1 cellular context compared by ENCODE assay signal in the genomic region with DNA sequence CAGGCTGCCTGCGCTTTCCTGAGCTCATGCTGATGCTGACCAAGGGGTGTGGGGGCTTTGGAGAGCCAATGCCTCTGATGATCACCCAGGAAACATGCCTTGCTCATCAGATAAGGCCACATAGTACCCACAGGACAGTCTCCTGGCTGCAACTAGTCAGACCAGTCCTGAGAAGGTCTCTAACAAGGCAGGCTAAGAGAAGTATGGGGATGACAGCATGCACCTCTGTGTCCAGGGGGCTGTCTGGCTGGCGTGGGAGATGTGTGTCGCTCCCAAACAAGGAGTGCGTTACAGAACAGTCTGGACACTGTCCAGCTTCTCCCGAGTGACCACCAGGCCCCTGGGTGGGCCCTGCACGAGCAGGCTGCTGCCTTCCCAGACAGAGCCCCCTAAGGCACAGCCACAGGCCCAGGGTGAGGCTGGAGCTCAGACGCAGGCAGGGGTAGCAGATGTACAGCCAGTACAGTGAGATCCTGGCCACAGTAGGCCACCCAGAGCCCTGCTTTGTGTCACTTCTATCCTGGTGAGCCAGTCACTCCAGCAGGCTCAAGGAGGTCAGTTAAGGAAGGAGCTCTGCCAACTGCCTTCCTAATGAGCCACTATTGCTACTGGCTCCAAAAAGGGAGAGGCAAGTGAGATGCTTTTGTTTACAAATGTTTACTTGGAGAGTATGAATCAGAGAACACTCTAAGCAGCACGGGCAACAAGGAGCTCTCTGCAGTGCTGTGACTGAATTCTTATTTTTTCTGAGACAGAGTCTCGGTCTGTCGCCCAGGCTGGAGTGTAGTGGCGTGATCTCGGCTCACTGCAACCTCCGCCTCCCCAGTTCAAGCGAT.
A peak's percentile ranks its signal among the peaks of the same experiment; 100 is the strongest.
TF ChIP-seq lines count a peak whose summit lies in the region.

No MANE protein-coding gene starts in this region.

TF ChIP-seq in K562, 482 proteins besides CTCF, POLR2A, EP300 and RAD21 (continued from another document):
- TF ChIP-seq, protein P1, sequence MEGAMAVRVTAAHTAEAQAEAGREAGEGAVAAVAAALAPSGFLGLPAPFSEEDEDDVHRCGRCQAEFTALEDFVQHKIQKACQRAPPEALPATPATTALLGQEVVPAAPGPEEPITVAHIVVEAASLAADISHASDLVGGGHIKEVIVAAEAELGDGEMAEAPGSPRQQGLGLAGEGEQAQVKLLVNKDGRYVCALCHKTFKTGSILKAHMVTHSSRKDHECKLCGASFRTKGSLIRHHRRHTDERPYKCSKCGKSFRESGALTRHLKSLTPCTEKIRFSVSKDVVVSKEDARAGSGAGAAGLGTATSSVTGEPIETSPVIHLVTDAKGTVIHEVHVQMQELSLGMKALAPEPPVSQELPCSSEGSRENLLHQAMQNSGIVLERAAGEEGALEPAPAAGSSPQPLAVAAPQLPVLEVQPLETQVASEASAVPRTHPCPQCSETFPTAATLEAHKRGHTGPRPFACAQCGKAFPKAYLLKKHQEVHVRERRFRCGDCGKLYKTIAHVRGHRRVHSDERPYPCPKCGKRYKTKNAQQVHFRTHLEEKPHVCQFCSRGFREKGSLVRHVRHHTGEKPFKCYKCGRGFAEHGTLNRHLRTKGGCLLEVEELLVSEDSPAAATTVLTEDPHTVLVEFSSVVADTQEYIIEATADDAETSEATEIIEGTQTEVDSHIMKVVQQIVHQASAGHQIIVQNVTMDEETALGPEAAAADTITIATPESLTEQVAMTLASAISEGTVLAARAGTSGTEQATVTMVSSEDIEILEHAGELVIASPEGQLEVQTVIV (CRISPR knock-in tag; IDR thresholded peaks at IDR 0.05; ENCODE audit: borderline replicate concordance): no peak
- TF ChIP-seq ZNF347 (CRISPR knock-in tag; IDR thresholded peaks at IDR 0.05; ENCODE audit: low read depth) (no peak), IRF2 (CRISPR knock-in tag; IDR thresholded peaks at IDR 0.05) (peak; percentile 57), DDX20 (tag; IDR thresholded peaks at IDR 0.05; ENCODE audit: low read depth) (no peak), CBFA2T3 (IDR thresholded peaks at IDR 0.05) (no peak), SRSF3 (IDR thresholded peaks at IDR 0.05; ENCODE audit: insufficient read depth, low read length) (no peak), POU5F1 (IDR thresholded peaks at IDR 0.05; ENCODE audit: borderline replicate concordance, low read depth, low read length, partially characterized antibody) (no peak), TEAD4 (IDR thresholded peaks at IDR 0.05; ENCODE audit: low read length) (no peak), TEAD4 (CRISPR knock-in tag; IDR thresholded peaks at IDR 0.05; ENCODE audit: borderline replicate concordance) (peak; percentile 77; the same call in 1 of the 2 replicates), NCOA1 (IDR thresholded peaks at IDR 0.05; ENCODE audit: low read depth) (no peak), BDP1 (IDR thresholded peaks at IDR 0.05; ENCODE audit: insufficient read depth, insufficient read length) (no peak), HDAC6 (IDR thresholded peaks at IDR 0.05; ENCODE audit: low read depth, low read length) (peak; percentile 22; the same call in 1 of the 2 replicates), DNMT1 (IDR thresholded peaks at IDR 0.05) (no peak), CBFB (CRISPR knock-in tag; IDR thresholded peaks at IDR 0.05) (0 out of 2 replicates have a peak, but pooled peaks have one; percentile 32), BCL6 (CRISPR knock-in tag; IDR thresholded peaks at IDR 0.05) (no peak), ZNF282 (CRISPR knock-in tag; IDR thresholded peaks at IDR 0.05) (no peak), HMGN3 (IDR thresholded peaks at IDR 0.05; ENCODE audit: borderline replicate concordance, extremely low read depth, insufficient read length, low read depth, low read length) (no peak), STAG1 (CRISPR knock-in tag; IDR thresholded peaks at IDR 0.05; ENCODE audit: borderline replicate concordance) (peak; percentile 34; the same call in 1 of the 2 replicates), SOX6 (IDR thresholded peaks at IDR 0.05) (no peak), SETDB1 (IDR thresholded peaks at IDR 0.05; ENCODE audit: low read length) (no peak), PTRF (tag; IDR thresholded peaks at IDR 0.05) (no peak), POLR2G (IDR thresholded peaks at IDR 0.05; ENCODE audit: low read depth, low read length) (peak; percentile 49), ZNF12 (CRISPR knock-in tag; IDR thresholded peaks at IDR 0.05) (no peak), TAF9B (IDR thresholded peaks at IDR 0.05; ENCODE audit: partially characterized antibody) (no peak), SRF (CRISPR knock-in tag; IDR thresholded peaks at IDR 0.05) (no peak), ZNF778 (CRISPR knock-in tag; IDR thresholded peaks at IDR 0.05) (no peak), ATF7 (IDR thresholded peaks at IDR 0.05) (no peak), LARP7 (IDR thresholded peaks at IDR 0.05) (no peak), ZNF133 (CRISPR knock-in tag; IDR thresholded peaks at IDR 0.05) (no peak), ZC3H4 (CRISPR knock-in tag; IDR thresholded peaks at IDR 0.05; ENCODE audit: borderline replicate concordance) (peak; percentile 66), EP400 (IDR thresholded peaks at IDR 0.05) (no peak), KAT8 (IDR thresholded peaks at IDR 0.05; ENCODE audit: low read depth) (no peak)
- TF ChIP-seq, protein P2, sequence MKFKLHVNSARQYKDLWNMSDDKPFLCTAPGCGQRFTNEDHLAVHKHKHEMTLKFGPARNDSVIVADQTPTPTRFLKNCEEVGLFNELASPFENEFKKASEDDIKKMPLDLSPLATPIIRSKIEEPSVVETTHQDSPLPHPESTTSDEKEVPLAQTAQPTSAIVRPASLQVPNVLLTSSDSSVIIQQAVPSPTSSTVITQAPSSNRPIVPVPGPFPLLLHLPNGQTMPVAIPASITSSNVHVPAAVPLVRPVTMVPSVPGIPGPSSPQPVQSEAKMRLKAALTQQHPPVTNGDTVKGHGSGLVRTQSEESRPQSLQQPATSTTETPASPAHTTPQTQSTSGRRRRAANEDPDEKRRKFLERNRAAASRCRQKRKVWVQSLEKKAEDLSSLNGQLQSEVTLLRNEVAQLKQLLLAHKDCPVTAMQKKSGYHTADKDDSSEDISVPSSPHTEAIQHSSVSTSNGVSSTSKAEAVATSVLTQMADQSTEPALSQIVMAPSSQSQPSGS (CRISPR knock-in tag; IDR thresholded peaks at IDR 0.05): peak; percentile 56; the same call in 1 of the 2 replicates
- TF ChIP-seq, protein P3, sequence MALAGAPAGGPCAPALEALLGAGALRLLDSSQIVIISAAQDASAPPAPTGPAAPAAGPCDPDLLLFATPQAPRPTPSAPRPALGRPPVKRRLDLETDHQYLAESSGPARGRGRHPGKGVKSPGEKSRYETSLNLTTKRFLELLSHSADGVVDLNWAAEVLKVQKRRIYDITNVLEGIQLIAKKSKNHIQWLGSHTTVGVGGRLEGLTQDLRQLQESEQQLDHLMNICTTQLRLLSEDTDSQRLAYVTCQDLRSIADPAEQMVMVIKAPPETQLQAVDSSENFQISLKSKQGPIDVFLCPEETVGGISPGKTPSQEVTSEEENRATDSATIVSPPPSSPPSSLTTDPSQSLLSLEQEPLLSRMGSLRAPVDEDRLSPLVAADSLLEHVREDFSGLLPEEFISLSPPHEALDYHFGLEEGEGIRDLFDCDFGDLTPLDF (CRISPR knock-in tag; IDR thresholded peaks at IDR 0.05): 0 out of 2 replicates have a peak, but pooled peaks have one; percentile 57
- TF ChIP-seq, protein P4, sequence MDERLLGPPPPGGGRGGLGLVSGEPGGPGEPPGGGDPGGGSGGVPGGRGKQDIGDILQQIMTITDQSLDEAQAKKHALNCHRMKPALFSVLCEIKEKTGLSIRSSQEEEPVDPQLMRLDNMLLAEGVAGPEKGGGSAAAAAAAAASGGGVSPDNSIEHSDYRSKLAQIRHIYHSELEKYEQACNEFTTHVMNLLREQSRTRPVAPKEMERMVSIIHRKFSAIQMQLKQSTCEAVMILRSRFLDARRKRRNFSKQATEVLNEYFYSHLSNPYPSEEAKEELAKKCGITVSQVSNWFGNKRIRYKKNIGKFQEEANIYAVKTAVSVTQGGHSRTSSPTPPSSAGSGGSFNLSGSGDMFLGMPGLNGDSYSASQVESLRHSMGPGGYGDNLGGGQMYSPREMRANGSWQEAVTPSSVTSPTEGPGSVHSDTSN (CRISPR knock-in tag; IDR thresholded peaks at IDR 0.05; ENCODE audit: low read depth): 0 out of 2 replicates have a peak, but pooled peaks have one; percentile 9
- TF ChIP-seq, protein P4 (tag; conservative IDR thresholded peaks at IDR 0.05; ENCODE audit: low read depth): no peak
- TF ChIP-seq, protein P5, sequence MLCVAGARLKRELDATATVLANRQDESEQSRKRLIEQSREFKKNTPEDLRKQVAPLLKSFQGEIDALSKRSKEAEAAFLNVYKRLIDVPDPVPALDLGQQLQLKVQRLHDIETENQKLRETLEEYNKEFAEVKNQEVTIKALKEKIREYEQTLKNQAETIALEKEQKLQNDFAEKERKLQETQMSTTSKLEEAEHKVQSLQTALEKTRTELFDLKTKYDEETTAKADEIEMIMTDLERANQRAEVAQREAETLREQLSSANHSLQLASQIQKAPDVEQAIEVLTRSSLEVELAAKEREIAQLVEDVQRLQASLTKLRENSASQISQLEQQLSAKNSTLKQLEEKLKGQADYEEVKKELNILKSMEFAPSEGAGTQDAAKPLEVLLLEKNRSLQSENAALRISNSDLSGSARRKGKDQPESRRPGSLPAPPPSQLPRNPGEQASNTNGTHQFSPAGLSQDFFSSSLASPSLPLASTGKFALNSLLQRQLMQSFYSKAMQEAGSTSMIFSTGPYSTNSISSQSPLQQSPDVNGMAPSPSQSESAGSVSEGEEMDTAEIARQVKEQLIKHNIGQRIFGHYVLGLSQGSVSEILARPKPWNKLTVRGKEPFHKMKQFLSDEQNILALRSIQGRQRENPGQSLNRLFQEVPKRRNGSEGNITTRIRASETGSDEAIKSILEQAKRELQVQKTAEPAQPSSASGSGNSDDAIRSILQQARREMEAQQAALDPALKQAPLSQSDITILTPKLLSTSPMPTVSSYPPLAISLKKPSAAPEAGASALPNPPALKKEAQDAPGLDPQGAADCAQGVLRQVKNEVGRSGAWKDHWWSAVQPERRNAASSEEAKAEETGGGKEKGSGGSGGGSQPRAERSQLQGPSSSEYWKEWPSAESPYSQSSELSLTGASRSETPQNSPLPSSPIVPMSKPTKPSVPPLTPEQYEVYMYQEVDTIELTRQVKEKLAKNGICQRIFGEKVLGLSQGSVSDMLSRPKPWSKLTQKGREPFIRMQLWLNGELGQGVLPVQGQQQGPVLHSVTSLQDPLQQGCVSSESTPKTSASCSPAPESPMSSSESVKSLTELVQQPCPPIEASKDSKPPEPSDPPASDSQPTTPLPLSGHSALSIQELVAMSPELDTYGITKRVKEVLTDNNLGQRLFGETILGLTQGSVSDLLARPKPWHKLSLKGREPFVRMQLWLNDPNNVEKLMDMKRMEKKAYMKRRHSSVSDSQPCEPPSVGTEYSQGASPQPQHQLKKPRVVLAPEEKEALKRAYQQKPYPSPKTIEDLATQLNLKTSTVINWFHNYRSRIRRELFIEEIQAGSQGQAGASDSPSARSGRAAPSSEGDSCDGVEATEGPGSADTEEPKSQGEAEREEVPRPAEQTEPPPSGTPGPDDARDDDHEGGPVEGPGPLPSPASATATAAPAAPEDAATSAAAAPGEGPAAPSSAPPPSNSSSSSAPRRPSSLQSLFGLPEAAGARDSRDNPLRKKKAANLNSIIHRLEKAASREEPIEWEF (CRISPR knock-in tag; IDR thresholded peaks at IDR 0.05): no peak
